ENCODE assay signal across 19 cellular contexts in the genomic region with DNA sequence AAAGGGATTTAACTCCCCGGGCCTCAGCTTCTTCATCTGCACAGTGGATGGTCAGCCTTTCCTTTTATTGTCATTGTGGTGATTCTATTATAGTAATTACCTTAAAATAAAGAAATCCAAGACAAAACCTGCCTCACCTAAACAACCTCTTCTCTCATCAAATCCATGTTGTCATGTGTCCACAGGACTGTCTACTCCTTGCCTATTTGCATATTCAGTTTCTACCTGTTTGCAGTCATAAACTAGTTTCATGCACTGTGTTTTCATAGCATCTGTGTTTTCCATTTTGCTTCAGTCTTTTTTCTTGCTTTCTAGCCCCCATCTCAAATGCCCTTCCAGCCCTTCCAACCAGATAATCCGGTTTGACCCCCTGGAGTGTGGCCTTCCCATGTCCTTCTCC. TPM values are rescaled to one million over a fixed set of nuclear protein-coding genes. Genes with fewer than 3 reads are reported as not detected.
DNase-seq lines count a peak whose midpoint lies in the region; ATAC-seq and TF ChIP-seq lines count a peak whose summit lies in the region.
"Had no signal": no experiment of that assay in that cellular context is flagged by ENCODE, and none has a peak within 500 bp of the region (broad histone marks: within the 10 kb centered on the region; RNA-seq: fewer than 3 reads in every experiment).

No MANE protein-coding gene starts in this region.

- H3K27ac ChIP-seq in OCI-LY3 (ENCODE audit: low read length) (peak overlapping the region; percentile 41), right atrium auricular region (no peak overlapping the region), tibial artery (no peak overlapping the region)
- H3K27ac ChIP-seq: heart left ventricle had no signal

- peak overlapping the region; percentile 13; the same call in 1 of the 2 replicates for H3K9ac ChIP-seq in OCI-LY3 (ENCODE audit: low read length)

- H3K79me2 ChIP-seq in OCI-LY3 (ENCODE audit: low read length) = no peaks in the 10 kb centered on the region

- peaks cover 75% of the 10 kb centered on the region for H3K4me1 Mint-ChIP-seq in stimulated activated naive CD8-positive, alpha-beta T cell treated with anti-CD3 and anti-CD28 coated beads, Interleukin-15, Interleukin-2, amounts not matched to agents 100 ng/mL and 50 ng/mL, for 24 hours (ENCODE audit: low read depth)
- peaks cover 96% of the 10 kb centered on the region for H3K4me1 Mint-ChIP-seq in stimulated activated naive CD8-positive, alpha-beta T cell treated with anti-CD3 and anti-CD28 coated beads, Interleukin-15, amount 100 ng/mL, for 72 hours
- H3K4me1 Mint-ChIP-seq in central memory CD8-positive, alpha-beta T cell = peaks cover 18% of the 10 kb centered on the region

- H3K27me3 Mint-ChIP-seq in stimulated activated naive CD8-positive, alpha-beta T cell treated with anti-CD3 and anti-CD28 coated beads, Interleukin-15, Interleukin-2, amounts not matched to agents 100 ng/mL and 50 ng/mL, for 24 hours = no peaks in the 10 kb centered on the region
- no peaks in the 10 kb centered on the region for H3K27me3 Mint-ChIP-seq in stimulated activated naive CD8-positive, alpha-beta T cell treated with anti-CD3 and anti-CD28 coated beads, Interleukin-15, amount 100 ng/mL, for 72 hours
- H3K27me3 Mint-ChIP-seq in central memory CD8-positive, alpha-beta T cell = no peaks in the 10 kb centered on the region

- H3K36me3 ChIP-seq in OCI-LY3 (replicated peaks; ENCODE audit: low read depth, low read length) (peaks cover 32% of the 10 kb centered on the region), right atrium auricular region (no peaks in the 10 kb centered on the region), tibial artery (peaks cover 0 to 33% (median 21%) of the 10 kb centered on the region in 3 donors)

- H3K27ac Mint-ChIP-seq in stimulated activated naive CD8-positive, alpha-beta T cell treated with anti-CD3 and anti-CD28 coated beads, Interleukin-15, Interleukin-2, amounts not matched to agents 100 ng/mL and 50 ng/mL, for 24 hours = peak overlapping the region; percentile 39
- H3K27ac Mint-ChIP-seq in stimulated activated naive CD8-positive, alpha-beta T cell treated with anti-CD3 and anti-CD28 coated beads, Interleukin-15, amount 100 ng/mL, for 72 hours = peak overlapping the region in 1 of 2 donors; percentile 42
- peak overlapping the region; percentile 88 for H3K27ac Mint-ChIP-seq in central memory CD8-positive, alpha-beta T cell (ENCODE audit: low read depth)

- TF ChIP-seq CTCF in OCI-LY3 (IDR thresholded peaks at IDR 0.05; ENCODE audit: low read depth, low read length) (no peak), right atrium auricular region (IDR thresholded peaks at IDR 0.05) (no peak), tibial artery (IDR thresholded peaks at IDR 0.05) (no peak)

- H3K27me3 ChIP-seq in OCI-LY3 (ENCODE audit: low read depth, low read length) (no peaks in the 10 kb centered on the region), right atrium auricular region (no peaks in the 10 kb centered on the region), tibial artery (no peaks in the 10 kb centered on the region)
- H3K27me3 ChIP-seq: heart left ventricle had no signal

- H3K4me3 ChIP-seq in OCI-LY3 (ENCODE audit: low read length) (no peak overlapping the region), right atrium auricular region (no peak overlapping the region), tibial artery (no peak overlapping the region)
- H3K4me3 ChIP-seq: heart left ventricle had no signal

- H4K20me1 ChIP-seq in OCI-LY3 (ENCODE audit: insufficient read depth, low read length) = no peaks in the 10 kb centered on the region

- H3K9me3 ChIP-seq in OCI-LY3 (ENCODE audit: insufficient read depth, low read length) (no peaks in the 10 kb centered on the region), right atrium auricular region (no peaks in the 10 kb centered on the region), tibial artery (no peaks in the 10 kb centered on the region)
- H3K9me3 ChIP-seq: Caco-2, heart left ventricle had no signal

- DNase-seq in stimulated activated naive CD8-positive, alpha-beta T cell treated with anti-CD3 and anti-CD28 coated beads, Interleukin-15, amount 100 ng/mL, for 72 hours = no peak
- no peak for DNase-seq in central memory CD8-positive, alpha-beta T cell (ENCODE audit: low spot score in 2 of 2)
- DNase-seq in right atrium auricular region (ENCODE audit: low spot score) = no peak
- no peak for DNase-seq in tibial artery
- DNase-seq: activated gamma-delta T cell; Caco-2; heart left ventricle; Kasumi-1; left ventricle myocardium superior; NCI-H1092 treated with DMSO at 0.1 percent for 48 hours; NCI-H774; occipital lobe; PC-3; retina; stimulated activated CD4-positive, alpha-beta T cell treated with anti-CD3 and anti-CD28 coated beads, Interleukin-12 subunit alpha, Interleukin-12 subunit beta, amount 100 ng/mL, for 4 hours; stimulated activated CD8-positive, alpha-beta memory T cell treated with anti-CD3 and anti-CD28 coated beads, Interleukin-4, amount 100 ng/mL, for 48 hours had no signal

- H2AFZ ChIP-seq in OCI-LY3 (ENCODE audit: low read depth, low read length) = no peak overlapping the region

- peaks cover 73% of the 10 kb centered on the region for H3K36me3 Mint-ChIP-seq in stimulated activated naive CD8-positive, alpha-beta T cell treated with anti-CD3 and anti-CD28 coated beads, Interleukin-15, Interleukin-2, amounts not matched to agents 100 ng/mL and 50 ng/mL, for 24 hours (ENCODE audit: low read depth)
- H3K36me3 Mint-ChIP-seq in central memory CD8-positive, alpha-beta T cell (ENCODE audit: insufficient read depth) = peaks cover 70% of the 10 kb centered on the region

- intact Hi-C loops in tibial artery (cut with DNase I; ENCODE audit: low total_unique reads) = loop anchor here (5.0 kb wide), 1 partner anchor 181 kb away; a partner anchor contains a TSS

- H3K9me3 Mint-ChIP-seq in stimulated activated naive CD8-positive, alpha-beta T cell treated with anti-CD3 and anti-CD28 coated beads, Interleukin-15, Interleukin-2, amounts not matched to agents 100 ng/mL and 50 ng/mL, for 24 hours = no peaks in the 10 kb centered on the region
- no peaks in the 10 kb centered on the region for H3K9me3 Mint-ChIP-seq in stimulated activated naive CD8-positive, alpha-beta T cell treated with anti-CD3 and anti-CD28 coated beads, Interleukin-15, amount 100 ng/mL, for 72 hours
- no peaks in the 10 kb centered on the region for H3K9me3 Mint-ChIP-seq in central memory CD8-positive, alpha-beta T cell

- no peak for ATAC-seq in stimulated activated naive CD8-positive, alpha-beta T cell treated with anti-CD3 and anti-CD28 coated beads, Interleukin-15, amount 100 ng/mL, for 72 hours
- ATAC-seq in central memory CD8-positive, alpha-beta T cell (replicated peaks; ENCODE audit: extremely low read depth, poor library complexity, severe bottlenecking) = no peak
- no peak for ATAC-seq in HG02884 (IDR thresholded peaks at IDR 0.05; ENCODE audit: unreplicated experiment)
- ATAC-seq: heart left ventricle, left ventricle myocardium superior, PC-3 had no signal

- H3K4me2 ChIP-seq in OCI-LY3 (ENCODE audit: low read length) = peak overlapping the region; percentile 31; the same call in 1 of the 2 replicates

- H3K4me1 ChIP-seq in OCI-LY3 (ENCODE audit: low read length) = peaks cover 87% of the 10 kb centered on the region
- H3K4me1 ChIP-seq in right atrium auricular region = peaks cover 0 to 4% of the 10 kb centered on the region in 2 donors
- peaks cover 0 to 8% (median 6%) of the 10 kb centered on the region in 4 donors for H3K4me1 ChIP-seq in tibial artery
- H3K4me1 ChIP-seq: Caco-2 had no signal

- no peak overlapping the region for H3K4me3 Mint-ChIP-seq in stimulated activated naive CD8-positive, alpha-beta T cell treated with anti-CD3 and anti-CD28 coated beads, Interleukin-15, Interleukin-2, amounts not matched to agents 100 ng/mL and 50 ng/mL, for 24 hours
- no peak overlapping the region for H3K4me3 Mint-ChIP-seq in stimulated activated naive CD8-positive, alpha-beta T cell treated with anti-CD3 and anti-CD28 coated beads, Interleukin-15, amount 100 ng/mL, for 72 hours
- no peak overlapping the region for H3K4me3 Mint-ChIP-seq in central memory CD8-positive, alpha-beta T cell

RNA-seq across cellular contexts. Expression of a gene that starts 44.3 kb away (rescaled TPM):
- total RNA-seq in right atrium auricular region = 10 to 100 TPM; 16.0 to 26.1 TPM

RNA-seq across cellular contexts. Expression of a gene that starts 58.7 kb away (rescaled TPM):
- total RNA-seq in right atrium auricular region = 1 to 10 TPM; 8.0 to 9.7 TPM
